ENCODE assay signal across 8 cellular contexts in the genomic region with DNA sequence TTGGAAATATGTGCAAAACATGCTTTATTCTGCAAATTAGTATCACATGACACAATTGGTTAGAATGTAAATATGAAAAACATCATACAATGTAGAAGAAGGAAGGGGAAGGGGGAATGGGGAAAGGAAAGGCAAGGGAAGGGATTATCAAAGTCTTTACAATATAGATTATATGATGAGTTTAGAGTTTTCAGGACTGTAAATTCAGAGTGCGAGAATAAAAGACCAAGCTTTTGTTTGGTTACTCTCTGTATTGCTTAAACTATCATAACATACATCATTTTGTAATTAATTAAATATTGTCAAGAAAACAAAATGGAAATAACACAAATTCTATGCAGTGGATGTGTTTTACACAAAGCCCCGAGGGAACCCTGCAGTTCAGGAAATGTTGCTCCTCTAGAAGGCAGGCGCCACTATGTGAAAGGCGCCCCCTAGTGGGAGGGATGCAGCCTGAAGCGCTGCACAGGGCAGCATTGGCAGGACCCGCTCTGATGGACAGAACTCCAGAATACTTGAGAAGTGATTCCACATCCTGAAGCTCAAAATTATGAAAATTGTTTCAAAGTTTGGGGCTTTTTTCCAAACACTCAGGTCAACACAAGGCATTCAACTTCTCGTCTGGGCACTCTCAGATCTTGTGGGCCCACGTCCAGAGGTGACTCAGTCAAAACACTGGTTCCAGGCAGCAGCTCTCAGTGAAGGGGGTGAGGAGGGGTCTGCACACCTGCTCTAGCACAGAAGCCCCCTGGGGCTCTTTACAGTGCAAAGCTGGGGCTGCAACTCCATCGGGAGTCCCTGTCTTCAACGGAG. TPM values are rescaled to one million over a fixed set of nuclear protein-coding genes. Genes with fewer than 3 reads are reported as not detected.
DNase-seq lines count a peak whose midpoint lies in the region; ATAC-seq and TF ChIP-seq lines count a peak whose summit lies in the region.

No MANE protein-coding gene starts in this region.

- no peak overlapping the region for H3K27ac Mint-ChIP-seq in activated T-cell treated with anti-CD3 and anti-CD28 coated beads, Interleukin-2, amount 50 U/mL, for 24 hours
- H3K27ac Mint-ChIP-seq in neural progenitor cell: no peak overlapping the region
- no peak overlapping the region for H3K27ac Mint-ChIP-seq in stimulated activated naive CD8-positive, alpha-beta T cell treated with anti-CD3 and anti-CD28 coated beads, Interleukin-15, amount 100 ng/mL, for 72 hours

- no peaks in the 10 kb centered on the region for H4K20me1 ChIP-seq in neural progenitor cell (ENCODE audit: low read depth)

- ATAC-seq in GM19035 (IDR thresholded peaks at IDR 0.05; ENCODE audit: unreplicated experiment): peak; percentile 81
- ATAC-seq in HG03439 (IDR thresholded peaks at IDR 0.05; ENCODE audit: unreplicated experiment): peak; percentile 73
- ATAC-seq in stimulated activated naive CD8-positive, alpha-beta T cell treated with anti-CD3 and anti-CD28 coated beads, Interleukin-15, amount 100 ng/mL, for 72 hours: peak; percentile 87

- peak in 10 of 14 donors; percentile 6 to 58 (median 25) for DNase-seq in C1 segment of cervical spinal cord (lab: John Stamatoyannopoulos, UW)
- peak; percentile 88 for DNase-seq in OCI-M1 (lab: John Stamatoyannopoulos, UW)
- peak; percentile 79 for DNase-seq in activated T-cell treated with anti-CD3 and anti-CD28 coated beads, Interleukin-2, amount 50 U/mL, for 24 hours
- peak; percentile 62 for DNase-seq in fibroblast of mammary gland (ENCODE audit: low read depth)
- DNase-seq in neural progenitor cell (ENCODE audit: low spot score): peak; percentile 90
- peak; percentile 62 to 63 for DNase-seq in stimulated activated naive CD8-positive, alpha-beta T cell treated with anti-CD3 and anti-CD28 coated beads, Interleukin-15, amount 100 ng/mL, for 72 hours

- H3K4me3 Mint-ChIP-seq in activated T-cell treated with anti-CD3 and anti-CD28 coated beads, Interleukin-2, amount 50 U/mL, for 24 hours: no peak overlapping the region
- no peak overlapping the region for H3K4me3 Mint-ChIP-seq in neural progenitor cell
- H3K4me3 Mint-ChIP-seq in stimulated activated naive CD8-positive, alpha-beta T cell treated with anti-CD3 and anti-CD28 coated beads, Interleukin-15, amount 100 ng/mL, for 72 hours: no peak overlapping the region

- H2AFZ ChIP-seq in neural progenitor cell (replicated peaks): no peak overlapping the region

- no peaks in the 10 kb centered on the region for H3K27me3 Mint-ChIP-seq in activated T-cell treated with anti-CD3 and anti-CD28 coated beads, Interleukin-2, amount 50 U/mL, for 24 hours
- no peaks in the 10 kb centered on the region for H3K27me3 Mint-ChIP-seq in neural progenitor cell (ENCODE audit: insufficient read depth, low read depth)
- H3K27me3 Mint-ChIP-seq in stimulated activated naive CD8-positive, alpha-beta T cell treated with anti-CD3 and anti-CD28 coated beads, Interleukin-15, amount 100 ng/mL, for 72 hours: no peaks in the 10 kb centered on the region

- H3K4me1 Mint-ChIP-seq in activated T-cell treated with anti-CD3 and anti-CD28 coated beads, Interleukin-2, amount 50 U/mL, for 24 hours (ENCODE audit: low read depth): no peaks in the 10 kb centered on the region
- H3K4me1 Mint-ChIP-seq in neural progenitor cell: peaks cover 8% of the 10 kb centered on the region
- no peaks in the 10 kb centered on the region for H3K4me1 Mint-ChIP-seq in stimulated activated naive CD8-positive, alpha-beta T cell treated with anti-CD3 and anti-CD28 coated beads, Interleukin-15, amount 100 ng/mL, for 72 hours

- no peaks in the 10 kb centered on the region for H3K36me3 Mint-ChIP-seq in activated T-cell treated with anti-CD3 and anti-CD28 coated beads, Interleukin-2, amount 50 U/mL, for 24 hours (ENCODE audit: low read depth)
- no peaks in the 10 kb centered on the region for H3K36me3 Mint-ChIP-seq in neural progenitor cell

- TF ChIP-seq CTCF in fibroblast of mammary gland (conservative IDR thresholded peaks at IDR 0.05; ENCODE audit: control insufficient read depth, insufficient read depth, low read depth, low read length) (peak; percentile 94), neural progenitor cell (IDR thresholded peaks at IDR 0.05) (peak; percentile 97)

- no peak overlapping the region for H3K27ac ChIP-seq in neural progenitor cell

- H3K9me3 Mint-ChIP-seq in activated T-cell treated with anti-CD3 and anti-CD28 coated beads, Interleukin-2, amount 50 U/mL, for 24 hours: no peaks in the 10 kb centered on the region
- no peaks in the 10 kb centered on the region for H3K9me3 Mint-ChIP-seq in neural progenitor cell
- H3K9me3 Mint-ChIP-seq in stimulated activated naive CD8-positive, alpha-beta T cell treated with anti-CD3 and anti-CD28 coated beads, Interleukin-15, amount 100 ng/mL, for 72 hours: no peaks in the 10 kb centered on the region

- H3K4me3 ChIP-seq in fibroblast of mammary gland (ENCODE audit: control insufficient read depth, low read depth, low read length): no peak overlapping the region
- no peak overlapping the region for H3K4me3 ChIP-seq in neural progenitor cell

- H3K36me3 ChIP-seq in neural progenitor cell: no peaks in the 10 kb centered on the region

- no peaks in the 10 kb centered on the region for H3K79me2 ChIP-seq in neural progenitor cell (ENCODE audit: low read depth)

- no peaks in the 10 kb centered on the region for H3K9me3 ChIP-seq in neural progenitor cell (ENCODE audit: low read depth)

- no peaks in the 10 kb centered on the region for H3F3A ChIP-seq in neural progenitor cell (ENCODE audit: low read depth)

- H3K9ac ChIP-seq in neural progenitor cell: no peak overlapping the region

- no peak overlapping the region for H3K4me2 ChIP-seq in neural progenitor cell

- no peaks in the 10 kb centered on the region for H3K27me3 ChIP-seq in neural progenitor cell

- no peaks in the 10 kb centered on the region for H3K4me1 ChIP-seq in neural progenitor cell

RNA-seq across cellular contexts. Expression of a gene that starts 31.6 kb away (rescaled TPM):
- total RNA-seq in neural progenitor cell (ENCODE audit: low replicate concordance): 27.5 and 34.6 TPM in 2 replicates

Comparison
In these comparisons a context has a peak if more than half of its experiments do, and no peak if none do; other contexts are left out.
1. DNase-seq: peak in every context shown above with its lines; median percentile 90 in neural progenitor cell; 88 in OCI-M1; 79 in activated T-cell treated with anti-CD3 and anti-CD28 coated beads, Interleukin-2, amount 50 U/mL, for 24 hours; 62 in stimulated activated naive CD8-positive, alpha-beta T cell treated with anti-CD3 and anti-CD28 coated beads, Interleukin-15, amount 100 ng/mL, for 72 hours; 62 in fibroblast of mammary gland; 25 in C1 segment of cervical spinal cord.